Comparison of ENCODE assay signal across 8 cellular contexts in the genomic region with DNA sequence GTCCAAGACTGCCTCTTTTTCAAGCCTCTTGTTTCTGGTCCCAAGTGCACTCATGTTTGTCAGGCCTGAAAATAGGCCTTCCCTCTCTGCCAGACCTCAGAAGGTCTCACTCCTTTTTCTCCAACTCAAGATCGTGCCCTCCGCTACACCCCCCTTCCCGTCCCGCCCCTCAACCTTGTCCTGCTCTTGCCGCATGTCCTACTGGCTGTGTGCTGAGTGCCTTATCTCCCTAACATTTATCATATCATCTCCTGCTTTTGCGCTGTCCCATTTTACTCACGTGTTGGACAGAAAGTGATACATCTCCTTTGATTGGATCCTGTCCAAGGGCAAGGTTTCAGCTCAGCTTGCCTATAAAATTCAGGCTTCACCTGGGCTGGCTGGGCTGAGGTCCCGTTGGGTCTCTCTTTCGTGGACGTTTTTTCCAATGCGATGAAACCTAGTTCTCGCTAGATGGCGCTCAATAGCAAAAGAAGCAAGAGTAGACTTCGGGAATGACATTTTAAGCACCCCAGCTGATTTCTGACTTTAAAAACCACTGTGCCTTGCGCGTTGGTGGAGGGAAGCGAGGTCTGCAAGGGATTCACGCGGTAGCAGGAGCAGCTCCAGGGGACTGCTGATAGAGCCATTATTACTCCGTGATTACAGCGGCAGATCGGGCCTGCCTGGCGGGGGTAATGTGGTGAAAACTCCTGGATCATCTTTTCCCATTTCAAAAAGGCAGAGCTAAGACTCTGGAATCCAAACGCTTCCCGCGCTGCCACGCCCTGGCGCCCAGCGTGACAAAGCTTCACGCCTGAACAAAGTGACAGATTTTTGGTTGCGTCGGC.
DNase-seq lines count a peak whose midpoint lies in the region; ATAC-seq and TF ChIP-seq lines count a peak whose summit lies in the region.

No MANE protein-coding gene starts in this region.

- CTCF ChIA-PET in activated CD8-positive, alpha-beta T cell treated with anti-CD3 and anti-CD28 coated beads, Interleukin-2, amount 10 ng/mL, durations not matched to agents 7 days and 5 days (lab: Charles Lee) = interaction anchor here (1.1 to 3.0 kb wide), 5 partner anchors 8 to 79 kb away, joined by 3 to 24 read pairs (median 3); no protein-coding TSS in a partner anchor

- no peak overlapping the region for H3K27ac Mint-ChIP-seq in activated CD8-positive, alpha-beta T cell treated with anti-CD3 and anti-CD28 coated beads, Interleukin-2, amount 10 ng/mL, durations not matched to agents 7 days and 5 days
- H3K27ac Mint-ChIP-seq in nephron = peak overlapping the region; percentile 1 to 36 (median 25)

- H3K4me3 Mint-ChIP-seq in activated CD8-positive, alpha-beta T cell treated with anti-CD3 and anti-CD28 coated beads, Interleukin-2, amount 10 ng/mL, durations not matched to agents 7 days and 5 days = no peak overlapping the region
- H3K4me3 Mint-ChIP-seq in nephron = peak overlapping the region; percentile 78 to 81 (median 80)

- TF ChIP-seq CTCF in fibroblast of villous mesenchyme (IDR thresholded peaks at IDR 0.05; ENCODE audit: insufficient read depth, low read depth, low read length) = peak; percentile 81
- TF ChIP-seq CTCF in nephron (IDR thresholded peaks at IDR 0.05; ENCODE audit: unreplicated experiment in 3 of 3) = peak; percentile 66 to 80 (median 66)

- peak; percentile 59 for ATAC-seq in GM19328 (IDR thresholded peaks at IDR 0.05; ENCODE audit: unreplicated experiment)
- ATAC-seq in HG03354 (IDR thresholded peaks at IDR 0.05; ENCODE audit: poor library complexity, severe bottlenecking, unreplicated experiment) = peak; percentile 86
- peak; percentile 58 for ATAC-seq in activated CD8-positive, alpha-beta T cell treated with anti-CD3 and anti-CD28 coated beads, Interleukin-2, amount 10 ng/mL, durations not matched to agents 7 days and 5 days

- POLR2A ChIA-PET in activated CD8-positive, alpha-beta T cell treated with anti-CD3 and anti-CD28 coated beads, Interleukin-2, amount 10 ng/mL, durations not matched to agents 7 days and 5 days (lab: Charles Lee) = no interaction called here

- H3K4me3 ChIP-seq in fibroblast of villous mesenchyme (ENCODE audit: low read depth, low read length) = peak overlapping the region; percentile 55

- no peaks in the 10 kb centered on the region for H3K36me3 Mint-ChIP-seq in activated CD8-positive, alpha-beta T cell treated with anti-CD3 and anti-CD28 coated beads, Interleukin-2, amount 10 ng/mL, durations not matched to agents 7 days and 5 days (ENCODE audit: low read depth)
- H3K36me3 Mint-ChIP-seq in nephron (ENCODE audit: low read depth) = no peaks in the 10 kb centered on the region

- H3K27me3 Mint-ChIP-seq in activated CD8-positive, alpha-beta T cell treated with anti-CD3 and anti-CD28 coated beads, Interleukin-2, amount 10 ng/mL, durations not matched to agents 7 days and 5 days (ENCODE audit: low read depth) = peaks cover 12% of the 10 kb centered on the region
- peaks cover 10% of the 10 kb centered on the region for H3K27me3 Mint-ChIP-seq in nephron (ENCODE audit: low read depth)

- DNase-seq in D341Med (ENCODE audit: low spot score) (peak; percentile 76), NCI-H446 treated with DMSO at 0.1 percent for 48 hours (lab: John Stamatoyannopoulos, UW) (peak; percentile 6), fibroblast of villous mesenchyme (ENCODE audit: low read depth) (peak; percentile 82)
- DNase-seq in activated CD8-positive, alpha-beta T cell treated with anti-CD3 and anti-CD28 coated beads, Interleukin-2, amount 10 ng/mL, durations not matched to agents 7 days and 5 days = peak; percentile 38
- no peak for DNase-seq in activated CD4-positive, CD25-positive, alpha-beta regulatory T cell treated with anti-CD3 and anti-CD28 coated beads, Interleukin-2, amount 50 U/mL, for 72 hours

- peaks cover 1% of the 10 kb centered on the region for H3K4me1 Mint-ChIP-seq in activated CD8-positive, alpha-beta T cell treated with anti-CD3 and anti-CD28 coated beads, Interleukin-2, amount 10 ng/mL, durations not matched to agents 7 days and 5 days (ENCODE audit: low read depth)
- peaks cover 25% of the 10 kb centered on the region for H3K4me1 Mint-ChIP-seq in nephron

- H3K9me3 Mint-ChIP-seq in activated CD8-positive, alpha-beta T cell treated with anti-CD3 and anti-CD28 coated beads, Interleukin-2, amount 10 ng/mL, durations not matched to agents 7 days and 5 days (ENCODE audit: insufficient read depth) = no peaks in the 10 kb centered on the region
- H3K9me3 Mint-ChIP-seq in nephron = no peaks in the 10 kb centered on the region
